Comparison of ENCODE assay signal across 8 cellular contexts in the genomic region with DNA sequence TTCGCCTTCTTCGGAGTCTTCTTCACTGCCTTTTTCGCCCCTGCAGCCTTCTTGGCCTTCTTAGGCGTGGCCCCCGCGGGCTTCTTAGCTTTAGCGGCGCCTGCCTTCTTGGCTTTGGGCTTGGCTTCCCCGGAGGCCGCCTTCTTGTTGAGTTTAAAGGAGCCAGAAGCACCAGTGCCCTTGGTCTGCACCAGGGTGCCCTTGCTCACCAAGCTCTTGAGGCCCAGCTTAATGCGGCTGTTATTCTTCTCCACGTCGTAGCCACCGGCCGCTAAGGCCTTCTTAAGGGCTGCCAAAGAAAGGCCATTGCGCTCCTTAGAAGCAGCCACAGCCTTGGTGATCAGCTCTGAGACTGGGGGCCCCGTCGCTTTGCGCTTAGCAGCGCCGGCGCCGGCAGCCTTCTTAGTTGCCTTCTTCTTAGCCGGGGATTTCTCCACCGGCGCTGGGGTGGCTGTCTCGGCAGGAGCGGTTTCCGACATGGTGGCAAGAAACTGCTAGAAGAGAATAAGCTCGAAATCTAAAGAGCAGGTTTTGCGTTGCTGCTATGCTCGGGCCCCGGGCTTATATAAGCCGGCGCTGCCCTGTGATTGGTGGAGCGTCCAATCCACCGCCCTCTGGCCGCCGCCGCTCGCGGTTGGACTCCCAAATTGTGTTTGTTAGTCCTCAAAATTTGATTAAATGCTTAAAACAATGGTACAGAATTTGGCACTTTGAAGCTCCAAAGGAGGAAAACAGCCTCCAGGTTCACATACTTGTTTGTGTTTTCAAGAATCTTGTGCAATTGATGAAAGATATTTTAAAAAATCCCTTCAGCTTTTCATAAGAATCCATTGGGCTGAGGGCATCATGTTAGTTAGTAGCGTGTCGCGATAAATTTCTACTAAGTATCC. TPM values are rescaled to one million over a fixed set of nuclear protein-coding genes. Genes with fewer than 3 reads are reported as not detected.
A peak's percentile ranks its signal among the peaks of the same experiment; 100 is the strongest.
DNase-seq lines count a peak whose midpoint lies in the region; ATAC-seq and TF ChIP-seq lines count a peak whose summit lies in the region.

No MANE protein-coding gene starts in this region.

- no peaks in the 10 kb centered on the region for H3K79me2 ChIP-seq in PC-9 (ENCODE audit: low read depth)

- H3K27me3 ChIP-seq in PC-9 (ENCODE audit: insufficient read depth, low read depth) (no peaks in the 10 kb centered on the region), neutrophil (peaks cover 12% of the 10 kb centered on the region)

- H3K27ac ChIP-seq in PC-9 (peak overlapping the region; percentile 49; the same call in 1 of the 2 replicates), neutrophil (peak overlapping the region; percentile 77), urinary bladder (ENCODE audit: low read depth) (no peak overlapping the region)

- ATAC-seq in GM18502 (IDR thresholded peaks at IDR 0.05; ENCODE audit: poor library complexity, unreplicated experiment) (peak; percentile 29), GM21786 (IDR thresholded peaks at IDR 0.05; ENCODE audit: unreplicated experiment) (no peak)

- POLR2A ChIA-PET in PC-9 (lab: Charles Lee; ENCODE audit: unreplicated experiment), result interaction anchor here (0.5 to 2.0 kb wide), 17 partner anchors 23 to 1845 kb away, joined by 3 to 26 read pairs (median 6); a partner anchor contains a TSS

- H3K4me1 ChIP-seq in PC-9 (replicated peaks; ENCODE audit: insufficient read depth), result no peaks in the 10 kb centered on the region
- peaks cover 34 to 39% of the 10 kb centered on the region in 2 experiments for H3K4me1 ChIP-seq in neutrophil (ENCODE audit: control insufficient read depth in 1 of 2, insufficient read depth in 1 of 2, low read depth in 1 of 2, low read length in 1 of 2)
- H3K4me1 ChIP-seq in urinary bladder (ENCODE audit: insufficient read depth), result no peaks in the 10 kb centered on the region

- peak overlapping the region; percentile 98 for H3K4me3 Mint-ChIP-seq in activated T-helper 2 cell treated with anti-CD3 and anti-CD28 coated beads, Interferon-gamma antibody, Interleukin-2, Interleukin-4, amounts not matched to agents 10 μg/mL and 5 μg/mL and 100 μg/mL, durations not matched to agents 14 hours and 24 hours and 36 hours (ENCODE audit: low read depth)

- intact Hi-C loops in PC-9 (cut with micrococcal nuclease; ENCODE audit: unreplicated experiment), result no loop called here
- intact Hi-C loops in activated T-helper 2 cell treated with anti-CD3 and anti-CD28 coated beads, Interferon-gamma antibody, Interleukin-2, Interleukin-4, amounts not matched to agents 10 μg/mL and 5 μg/mL and 100 μg/mL, durations not matched to agents 14 hours and 24 hours and 36 hours (cut with micrococcal nuclease), result loop anchor here (1.0 kb wide), 1 partner anchor 59 kb away; a partner anchor contains a TSS

- WGBS in urinary bladder, result 2% methylated on average over 45 of the region's 45 CpGs

- H3K4me3 ChIP-seq in PC-9 (peak overlapping the region; percentile 55; the same call in 1 of the 2 replicates), foreskin fibroblast (ENCODE audit: low read depth in 1 of 2, low read length in 2 of 2) (peak overlapping the region; percentile 77 to 81), neutrophil (ENCODE audit: low read depth in 1 of 2, low read length in 1 of 2) (peak overlapping the region; percentile 71 to 75), urinary bladder (ENCODE audit: low read depth, low read length) (peak overlapping the region; percentile 30)

- H3K27me3 Mint-ChIP-seq in activated T-helper 2 cell treated with anti-CD3 and anti-CD28 coated beads, Interferon-gamma antibody, Interleukin-2, Interleukin-4, amounts not matched to agents 10 μg/mL and 5 μg/mL and 100 μg/mL, durations not matched to agents 14 hours and 24 hours and 36 hours (ENCODE audit: low read depth), result no peaks in the 10 kb centered on the region

- no peaks in the 10 kb centered on the region for H3K9me3 ChIP-seq in PC-9 (ENCODE audit: insufficient read depth, low read depth)
- no peaks in the 10 kb centered on the region for H3K9me3 ChIP-seq in neutrophil

- peak overlapping the region; percentile 76 for H2AFZ ChIP-seq in PC-9

- peak overlapping the region; percentile 69 for H3K4me2 ChIP-seq in PC-9

- CTCF ChIA-PET in PC-9 (lab: Charles Lee), result no interaction called here

- H4K20me1 ChIP-seq in PC-9 (ENCODE audit: insufficient read depth), result no peaks in the 10 kb centered on the region

- peaks cover 22% of the 10 kb centered on the region for H3F3A ChIP-seq in PC-9 (ENCODE audit: insufficient read depth, low read depth)

- peak overlapping the region; percentile 99 for H3K27ac Mint-ChIP-seq in activated T-helper 2 cell treated with anti-CD3 and anti-CD28 coated beads, Interferon-gamma antibody, Interleukin-2, Interleukin-4, amounts not matched to agents 10 μg/mL and 5 μg/mL and 100 μg/mL, durations not matched to agents 14 hours and 24 hours and 36 hours

- H3K4me1 Mint-ChIP-seq in activated T-helper 2 cell treated with anti-CD3 and anti-CD28 coated beads, Interferon-gamma antibody, Interleukin-2, Interleukin-4, amounts not matched to agents 10 μg/mL and 5 μg/mL and 100 μg/mL, durations not matched to agents 14 hours and 24 hours and 36 hours (ENCODE audit: low read depth), result peaks cover 75% of the 10 kb centered on the region

- no peaks in the 10 kb centered on the region for H3K36me3 ChIP-seq in PC-9 (ENCODE audit: low read depth)
- no peaks in the 10 kb centered on the region for H3K36me3 ChIP-seq in neutrophil
- no peaks in the 10 kb centered on the region for H3K36me3 ChIP-seq in urinary bladder (ENCODE audit: insufficient read depth)

- no peaks in the 10 kb centered on the region for H3K36me3 Mint-ChIP-seq in activated T-helper 2 cell treated with anti-CD3 and anti-CD28 coated beads, Interferon-gamma antibody, Interleukin-2, Interleukin-4, amounts not matched to agents 10 μg/mL and 5 μg/mL and 100 μg/mL, durations not matched to agents 14 hours and 24 hours and 36 hours (ENCODE audit: low read depth)

- BruUV-seq in PC-9 (replicated peaks; lab: Mats Ljungman, UMichigan), result TSS peak; percentile 87

- H3K9me2 ChIP-seq in PC-9 (ENCODE audit: insufficient read depth), result no peaks in the 10 kb centered on the region

- H3K9me3 Mint-ChIP-seq in activated T-helper 2 cell treated with anti-CD3 and anti-CD28 coated beads, Interferon-gamma antibody, Interleukin-2, Interleukin-4, amounts not matched to agents 10 μg/mL and 5 μg/mL and 100 μg/mL, durations not matched to agents 14 hours and 24 hours and 36 hours, result no peaks in the 10 kb centered on the region

- no peak for TF ChIP-seq CTCF in PC-9 (conservative IDR thresholded peaks at IDR 0.05)
- TF ChIP-seq CTCF in foreskin fibroblast (IDR thresholded peaks at IDR 0.05; ENCODE audit: low read depth, low read length), result no peak
- no peak for TF ChIP-seq CTCF in neutrophil (IDR thresholded peaks at IDR 0.05)

- DNase-seq in HS-5 (ENCODE audit: low read depth) (peak; percentile 26), PC-9 (peak in 1 of 2 experiments; percentile 72), foreskin fibroblast (peak; percentile 78 to 93)
- peak; percentile 86 for DNase-seq in activated T-helper 2 cell treated with anti-CD3 and anti-CD28 coated beads, Interferon-gamma antibody, Interleukin-2, Interleukin-4, amounts not matched to agents 10 μg/mL and 5 μg/mL and 100 μg/mL, durations not matched to agents 14 hours and 24 hours and 36 hours (ENCODE audit: low spot score)

RNA-seq across cellular contexts. Expression of a gene that starts 44.9 kb away (rescaled TPM):
- total RNA-seq in PC-9 (2021) (not detected in 2 replicates), urinary bladder (not detected)
- total RNA-seq in activated T-helper 2 cell treated with anti-CD3 and anti-CD28 coated beads, Interferon-gamma antibody, Interleukin-2, Interleukin-4, amounts not matched to agents 10 μg/mL and 5 μg/mL and 100 μg/mL, durations not matched to agents 14 hours and 24 hours and 36 hours, result not detected in 2 replicates
- not detected for polyA plus RNA-seq in urinary bladder
